In the genomic region with DNA sequence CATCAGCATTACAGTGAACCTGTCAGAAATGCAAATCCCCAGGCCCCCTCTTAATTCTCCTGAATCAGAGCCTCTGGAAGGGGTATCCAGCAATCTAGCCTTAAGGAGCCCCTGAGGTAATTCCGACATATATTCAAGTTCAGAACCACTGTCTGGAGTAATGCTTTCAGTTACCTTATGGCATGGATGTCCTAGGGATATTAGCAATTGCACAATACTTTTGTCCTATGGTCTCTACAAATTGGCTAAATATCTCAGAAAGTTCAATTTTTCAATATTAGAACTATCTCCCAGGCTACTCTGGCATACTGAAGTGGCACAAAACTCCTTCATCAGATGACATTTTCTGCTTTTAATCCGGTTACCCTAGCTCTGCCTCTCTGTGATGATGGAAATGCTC, we compare ENCODE assay signal across 1 cellular context.
TF ChIP-seq lines count a peak whose summit lies in the region.

No MANE protein-coding gene starts in this region.

TF ChIP-seq in HepG2, 621 proteins besides CTCF, POLR2A, EP300 and RAD21:
- TF ChIP-seq CEBPB (IDR thresholded peaks at IDR 0.05; ENCODE audit: borderline replicate concordance, low read depth, low read length) (peak; percentile 76), HCFC1 (IDR thresholded peaks at IDR 0.05; ENCODE audit: low read depth, low read length) (no peak)
